Comparison of ENCODE assay signal across 8 cellular contexts in genomic region chr11:96254087-96254486, GRCh38.
DNase-seq lines count a peak whose midpoint lies in the region; ATAC-seq, FAIRE-seq and TF ChIP-seq lines count a peak whose summit lies in the region.

No MANE protein-coding gene starts in this region.

- no peaks in the 10 kb centered on the region for H3K36me3 ChIP-seq in Loucy (ENCODE audit: insufficient read depth, low read length)

- H3K4me3 ChIP-seq in Loucy (ENCODE audit: low read length, poor library complexity, severe bottlenecking), result peak overlapping the region; percentile 61

- H3K4me2 ChIP-seq in Loucy (ENCODE audit: low read depth, low read length, poor library complexity, severe bottlenecking), result peak overlapping the region; percentile 70

- no peaks in the 10 kb centered on the region for H3K9me2 ChIP-seq in Loucy (replicated peaks; ENCODE audit: low read depth, low read length)

- no peak for TF ChIP-seq POLR2A in GM12891 (IDR thresholded peaks at IDR 0.05; ENCODE audit: low read depth, low read length)

- ATAC-seq in GM21737 (IDR thresholded peaks at IDR 0.05; ENCODE audit: unreplicated experiment), result peak; percentile 64
- ATAC-seq in effector memory CD8-positive, alpha-beta T cell (replicated peaks), result peak; percentile 43

- H3K27me3 Mint-ChIP-seq in effector memory CD8-positive, alpha-beta T cell, result no peaks in the 10 kb centered on the region

- H3K36me3 Mint-ChIP-seq in effector memory CD8-positive, alpha-beta T cell (ENCODE audit: insufficient read depth), result peaks cover 10% of the 10 kb centered on the region

- no peak for DNase-seq in GM12891 (ENCODE audit: insufficient read length, low spot score)
- DNase-seq in effector memory CD8-positive, alpha-beta T cell, result peak; percentile 4 to 12 (median 7)
- DNase-seq in renal cortical epithelial cell (ENCODE audit: low read depth), result peak; percentile 87
- no peak for DNase-seq in NCI-H1092 (lab: John Stamatoyannopoulos, UW)
- no peak for DNase-seq in NCI-H2227 (lab: John Stamatoyannopoulos, UW; ENCODE audit: unreplicated experiment)
- no peak for DNase-seq in NCI-H524 treated with DMSO at 0.1 percent for 48 hours (lab: John Stamatoyannopoulos, UW)

- H3K9ac ChIP-seq in Loucy (ENCODE audit: low read depth, low read length, poor library complexity, severe bottlenecking), result peak overlapping the region; percentile 35

- peak; percentile 35 for FAIRE-seq in GM12891 (lab: Jason Lieb, UNC)

- H3K27me3 ChIP-seq in Loucy (ENCODE audit: insufficient read depth, low read length, poor library complexity, severe bottlenecking), result no peaks in the 10 kb centered on the region

- H3K4me1 ChIP-seq in Loucy (ENCODE audit: insufficient read depth, low read length, poor library complexity, severe bottlenecking), result peaks cover 47% of the 10 kb centered on the region

- peak overlapping the region; percentile 59 to 64 for H3K27ac Mint-ChIP-seq in effector memory CD8-positive, alpha-beta T cell

- no peaks in the 10 kb centered on the region for H3F3A ChIP-seq in Loucy (ENCODE audit: low read depth)

- 0 out of 2 replicates have a peak overlapping the region, but pooled peaks have one; percentile 28 for H2AFZ ChIP-seq in Loucy (ENCODE audit: low read length)

- no peaks in the 10 kb centered on the region for H4K20me1 ChIP-seq in Loucy (ENCODE audit: insufficient read depth, low read length, poor library complexity, severe bottlenecking)

- peak overlapping the region; percentile 63 to 78 for H3K4me3 Mint-ChIP-seq in effector memory CD8-positive, alpha-beta T cell

- H3K79me2 ChIP-seq in Loucy (ENCODE audit: insufficient read depth, low read length), result no peaks in the 10 kb centered on the region

- no peak for TF ChIP-seq CTCF in Loucy (conservative IDR thresholded peaks at IDR 0.05; ENCODE audit: low read length)

- H3K4me1 Mint-ChIP-seq in effector memory CD8-positive, alpha-beta T cell (ENCODE audit: low read depth in 2 of 2), result peaks cover 54 to 76% of the 10 kb centered on the region in 2 donors

- no peaks in the 10 kb centered on the region for H3K9me3 Mint-ChIP-seq in effector memory CD8-positive, alpha-beta T cell

- H3K9me3 ChIP-seq in Loucy (ENCODE audit: insufficient read depth, low read depth, low read length), result no peaks in the 10 kb centered on the region

TF ChIP-seq in GM12891, 5 proteins besides CTCF, POLR2A, EP300 and RAD21:
- no peak for TF ChIP-seq PAX5 (IDR thresholded peaks at IDR 0.05; ENCODE audit: insufficient read depth, low read length, severe bottlenecking)
- TF ChIP-seq TAF1 (IDR thresholded peaks at IDR 0.05; ENCODE audit: low read depth, low read length), result no peak
- TF ChIP-seq SPI1 (IDR thresholded peaks at IDR 0.05; ENCODE audit: low read depth, low read length), result peak; percentile 70
- TF ChIP-seq POLR2AphosphoS5 (IDR thresholded peaks at IDR 0.05; ENCODE audit: low read depth, low read length), result no peak
- no peak for TF ChIP-seq POU2F2 (IDR thresholded peaks at IDR 0.05; ENCODE audit: low read depth, low read length)

Comparison
In these comparisons a context has a peak if more than half of its experiments do, and no peak if none do; other contexts are left out.
1. DNase-seq: peak in effector memory CD8-positive, alpha-beta T cell (3 of 3) and renal cortical epithelial cell (single experiment); none in GM12891 (single experiment), NCI-H1092 (single experiment), NCI-H2227 (single experiment) and NCI-H524 treated with DMSO at 0.1 percent for 48 hours (single experiment).